34 cellular contexts compared by ENCODE assay signal in the genomic region with DNA sequence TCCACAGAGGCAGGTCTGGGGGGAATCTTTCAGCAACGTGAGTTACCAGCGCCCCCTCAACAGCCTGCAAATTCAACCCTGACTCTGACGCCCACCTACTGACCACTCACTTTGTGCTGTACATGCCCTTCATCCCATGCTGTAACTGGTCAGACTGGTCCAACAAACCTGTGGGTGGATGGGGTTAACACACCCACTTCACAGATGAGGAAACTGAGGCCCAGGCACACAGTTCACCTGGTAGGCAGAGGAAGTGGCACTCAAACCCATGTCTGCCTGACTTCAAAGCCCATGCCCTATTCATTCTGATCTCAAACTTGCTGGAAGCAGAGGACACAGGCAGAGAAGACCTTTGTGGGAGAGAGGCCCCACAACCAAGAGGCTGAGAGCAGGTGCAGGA.
"Had no signal": no experiment of that assay in that cellular context is flagged by ENCODE, and none has a peak within 500 bp of the region (broad histone marks: within the 10 kb centered on the region; RNA-seq: fewer than 3 reads in every experiment).

No MANE protein-coding gene starts in this region.

- H3K4me3 Mint-ChIP-seq: activated B cell treated with CpG ODN at 0.5 μM for 24 hours; activated CD4-positive, alpha-beta memory T cell treated with anti-CD3 and anti-CD28 coated beads, Interleukin-2, amount 10 ng/mL, durations not matched to agents 7 days and 5 days; activated CD4-positive, alpha-beta T cell treated with anti-CD3 and anti-CD28 coated beads for 36 hours; activated CD4-positive, alpha-beta T cell treated with anti-CD3 and anti-CD28 coated beads, Interleukin-2, amount 10 ng/mL, durations not matched to agents 24 days and 14 days; activated naive CD4-positive, alpha-beta T cell treated with anti-CD3 and anti-CD28 coated beads, Interleukin-2, amount 10 ng/mL, durations not matched to agents 7 days and 5 days; activated naive CD8-positive, alpha-beta T cell treated with anti-CD3 and anti-CD28 coated beads, Interleukin-2, amount 10 ng/mL, durations not matched to agents 7 days and 5 days; activated T-cell treated with anti-CD3 and anti-CD28 coated beads, Interleukin-2, amount 50 U/mL, for 24 hours; activated T-cell treated with anti-CD3 and anti-CD28 coated beads, Interleukin-2, amount 50 U/mL, for 72 hours; dendritic cell treated with granulocyte-macrophage colony-stimulating factor and Interleukin-4, amounts not matched to agents 40 ng/mL and 50 ng/mL, for 4 days; endodermal cell; T-helper 17 cell; T-helper 2 cell treated with Interferon-gamma antibody and Interleukin-4, amounts not matched to agents 5 μg/mL and 100 μg/mL, for 36 hours had no signal

- H3K4me1 Mint-ChIP-seq: activated B cell treated with CpG ODN at 0.5 μM for 24 hours; activated CD4-positive, alpha-beta memory T cell treated with anti-CD3 and anti-CD28 coated beads, Interleukin-2, amount 10 ng/mL, durations not matched to agents 7 days and 5 days; activated CD4-positive, alpha-beta T cell treated with anti-CD3 and anti-CD28 coated beads for 36 hours; activated CD4-positive, alpha-beta T cell treated with anti-CD3 and anti-CD28 coated beads, Interleukin-2, amount 10 ng/mL, durations not matched to agents 24 days and 14 days; activated naive CD4-positive, alpha-beta T cell treated with anti-CD3 and anti-CD28 coated beads, Interleukin-2, amount 10 ng/mL, durations not matched to agents 7 days and 5 days; activated naive CD8-positive, alpha-beta T cell treated with anti-CD3 and anti-CD28 coated beads, Interleukin-2, amount 10 ng/mL, durations not matched to agents 7 days and 5 days had no signal

- H3K36me3 Mint-ChIP-seq: activated naive CD4-positive, alpha-beta T cell treated with anti-CD3 and anti-CD28 coated beads, Interleukin-2, amount 10 ng/mL, durations not matched to agents 7 days and 5 days; activated naive CD4-positive, alpha-beta T cell treated with anti-CD3 and anti-CD28 coated beads, Interleukin-2, amount 50 U/mL, for 72 hours; activated naive CD8-positive, alpha-beta T cell treated with anti-CD3 and anti-CD28 coated beads, Interleukin-2, amount 10 ng/mL, durations not matched to agents 7 days and 5 days; brain had no signal

- H3K27me3 ChIP-seq: ascending aorta, breast epithelium, dorsolateral prefrontal cortex had no signal

- H3K9me3 Mint-ChIP-seq: activated B cell treated with CpG ODN at 0.5 μM for 24 hours; activated CD4-positive, alpha-beta memory T cell treated with anti-CD3 and anti-CD28 coated beads, Interleukin-2, amount 10 ng/mL, durations not matched to agents 7 days and 5 days; activated CD4-positive, alpha-beta T cell treated with anti-CD3 and anti-CD28 coated beads, Interleukin-2, amount 10 ng/mL, durations not matched to agents 24 days and 14 days; activated naive CD4-positive, alpha-beta T cell treated with anti-CD3 and anti-CD28 coated beads, Interleukin-2, amount 10 ng/mL, durations not matched to agents 7 days and 5 days; activated naive CD4-positive, alpha-beta T cell treated with anti-CD3 and anti-CD28 coated beads, Interleukin-2, amount 50 U/mL, for 72 hours; activated naive CD8-positive, alpha-beta T cell treated with anti-CD3 and anti-CD28 coated beads, Interleukin-2, amount 10 ng/mL, durations not matched to agents 7 days and 5 days; activated T-cell treated with anti-CD3 and anti-CD28 coated beads, Interleukin-2, amount 50 U/mL, for 24 hours; activated T-cell treated with anti-CD3 and anti-CD28 coated beads, Interleukin-2, amount 50 U/mL, for 72 hours; brain; dendritic cell treated with granulocyte-macrophage colony-stimulating factor and Interleukin-4, amounts not matched to agents 40 ng/mL and 50 ng/mL, for 4 days; endodermal cell; T-helper 2 cell treated with Interferon-gamma antibody and Interleukin-4, amounts not matched to agents 5 μg/mL and 100 μg/mL, for 36 hours had no signal

- H3K9me3 ChIP-seq: ascending aorta, breast epithelium had no signal

- H3K27ac ChIP-seq: ascending aorta, breast epithelium, cardiac muscle cell, dorsolateral prefrontal cortex, WERI-Rb-1 had no signal

- H3K27ac Mint-ChIP-seq: activated B cell treated with CpG ODN at 0.5 μM for 24 hours; activated CD4-positive, alpha-beta memory T cell treated with anti-CD3 and anti-CD28 coated beads, Interleukin-2, amount 10 ng/mL, durations not matched to agents 7 days and 5 days; activated CD4-positive, alpha-beta T cell treated with anti-CD3 and anti-CD28 coated beads for 36 hours; activated CD4-positive, alpha-beta T cell treated with anti-CD3 and anti-CD28 coated beads, Interleukin-2, amount 10 ng/mL, durations not matched to agents 24 days and 14 days; activated naive CD4-positive, alpha-beta T cell treated with anti-CD3 and anti-CD28 coated beads, Interleukin-2, amount 10 ng/mL, durations not matched to agents 7 days and 5 days; activated naive CD4-positive, alpha-beta T cell treated with anti-CD3 and anti-CD28 coated beads, Interleukin-2, amount 50 U/mL, for 72 hours; activated naive CD8-positive, alpha-beta T cell treated with anti-CD3 and anti-CD28 coated beads, Interleukin-2, amount 10 ng/mL, durations not matched to agents 7 days and 5 days; activated T-cell treated with anti-CD3 and anti-CD28 coated beads, Interleukin-2, amount 50 U/mL, for 24 hours; activated T-cell treated with anti-CD3 and anti-CD28 coated beads, Interleukin-2, amount 50 U/mL, for 72 hours; dendritic cell treated with granulocyte-macrophage colony-stimulating factor and Interleukin-4, amounts not matched to agents 40 ng/mL and 50 ng/mL, for 4 days; endodermal cell; T-helper 17 cell; T-helper 2 cell treated with Interferon-gamma antibody and Interleukin-4, amounts not matched to agents 5 μg/mL and 100 μg/mL, for 36 hours had no signal

- FAIRE-seq: frontal cortex had no signal

- ATAC-seq: activated CD4-positive, alpha-beta T cell treated with anti-CD3 and anti-CD28 coated beads for 36 hours; activated naive CD4-positive, alpha-beta T cell treated with anti-CD3 and anti-CD28 coated beads, Interleukin-2, amount 50 U/mL, for 72 hours; activated T-cell treated with anti-CD3 and anti-CD28 coated beads, Interleukin-2, amount 50 U/mL, for 72 hours; esophagus mucosa; T-helper 17 cell had no signal

- H3K4me1 ChIP-seq: breast epithelium had no signal

- H3K4me3 ChIP-seq: ascending aorta, breast epithelium, cardiac muscle cell, coronary artery, dorsolateral prefrontal cortex had no signal

- DNase-seq: activated B cell treated with CpG ODN at 0.5 μM for 24 hours; activated CD4-positive, alpha-beta memory T cell treated with anti-CD3 and anti-CD28 coated beads, Interleukin-2, amount 10 ng/mL, durations not matched to agents 7 days and 5 days; activated CD4-positive, alpha-beta T cell treated with anti-CD3 and anti-CD28 coated beads for 36 hours; activated CD4-positive, alpha-beta T cell treated with anti-CD3 and anti-CD28 coated beads, Interleukin-2, amount 10 ng/mL, durations not matched to agents 24 days and 14 days; activated CD4-positive, alpha-beta T cell treated with anti-CD3 and anti-CD28 coated beads, Interleukin-2, amount 50 U/mL, for 4 hours; activated CD4-positive, CD25-positive, alpha-beta regulatory T cell treated with anti-CD3 and anti-CD28 coated beads, Interleukin-2, amount 50 U/mL, for 72 hours; activated CD8-positive, alpha-beta memory T cell treated with anti-CD3 and anti-CD28 coated beads, Interleukin-2, amount 50 U/mL, for 48 hours; activated gamma-delta T cell; activated naive CD4-positive, alpha-beta T cell; activated naive CD4-positive, alpha-beta T cell treated with anti-CD3 and anti-CD28 coated beads, Interleukin-2, amount 10 ng/mL, durations not matched to agents 7 days and 5 days; activated naive CD8-positive, alpha-beta T cell treated with anti-CD3 and anti-CD28 coated beads, Interleukin-2, amount 10 ng/mL, durations not matched to agents 7 days and 5 days; activated T-cell treated with anti-CD3 and anti-CD28 coated beads for 4 hours; activated T-cell treated with anti-CD3 and anti-CD28 coated beads, Interleukin-2, amount 50 U/mL, for 24 hours; activated T-cell treated with anti-CD3 and anti-CD28 coated beads, Interleukin-2, amount 50 U/mL, for 72 hours; central memory CD4-positive, alpha-beta T cell; cerebellar nuclear complex; dorsolateral prefrontal cortex; effector memory CD4-positive, alpha-beta T cell; endodermal cell; foreskin fibroblast; T-helper 1 cell; T-helper 17 cell; T1000; WERI-Rb-1 had no signal

- H3K36me3 ChIP-seq: ascending aorta, breast epithelium, cardiac muscle cell, WERI-Rb-1 had no signal
